In the genomic region with DNA sequence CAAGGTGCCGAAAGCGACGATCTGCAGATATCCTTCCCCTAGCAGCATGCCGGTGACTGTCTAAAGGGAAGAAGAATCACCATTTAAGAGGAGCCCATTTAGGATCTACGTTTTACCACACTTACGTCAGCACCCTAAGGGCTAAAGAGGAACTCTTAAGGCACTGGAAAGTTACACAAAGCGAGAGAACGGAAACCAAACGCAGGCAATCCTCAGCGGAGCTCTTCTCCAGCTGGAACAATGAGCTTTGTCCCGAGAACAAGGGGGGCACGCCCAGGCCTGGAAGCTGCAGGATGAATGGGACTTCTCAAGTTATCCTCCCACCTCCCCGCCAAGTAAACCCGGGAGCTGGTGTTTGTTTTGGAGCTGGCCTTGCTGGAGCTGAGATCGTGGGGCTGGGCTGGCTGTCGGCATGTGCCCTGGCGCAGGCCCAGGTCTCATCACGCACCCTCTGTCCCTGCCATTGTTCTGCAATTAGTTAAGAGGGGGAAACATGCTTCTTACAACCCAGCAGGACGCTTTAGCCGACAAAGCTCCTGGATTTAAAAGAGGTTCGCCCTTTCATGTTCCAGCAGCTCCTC, we compare ENCODE assay signal across 8 cellular contexts. TPM values are rescaled to one million over a fixed set of nuclear protein-coding genes. Genes with fewer than 3 reads are reported as not detected.
DNase-seq lines count a peak whose midpoint lies in the region; ATAC-seq and TF ChIP-seq lines count a peak whose summit lies in the region.

No MANE protein-coding gene starts in this region.

- H3K27me3 ChIP-seq in body of pancreas (no peaks in the 10 kb centered on the region), tibial nerve (no peaks in the 10 kb centered on the region)

- intact Hi-C loops in body of pancreas (cut with DNase I) = no loop called here

- no peaks in the 10 kb centered on the region for H3K36me3 ChIP-seq in body of pancreas (replicated peaks in 1 of 2; ENCODE audit: insufficient read depth in 1 of 2, low read depth in 2 of 2)
- H3K36me3 ChIP-seq in tibial nerve = no peaks in the 10 kb centered on the region

- H3K9me3 ChIP-seq in body of pancreas (no peaks in the 10 kb centered on the region), tibial nerve (no peaks in the 10 kb centered on the region)

- TF ChIP-seq POLR2A in body of pancreas (IDR thresholded peaks at IDR 0.05) (no peak), tibial nerve (IDR thresholded peaks at IDR 0.05) (peak in 1 of 2 donors; percentile 30)

- TF ChIP-seq CTCF in body of pancreas (IDR thresholded peaks at IDR 0.05) = no peak
- no peak for TF ChIP-seq CTCF in tibial nerve (IDR thresholded peaks at IDR 0.05)

- peak; percentile 64 for ATAC-seq in body of pancreas

- H3K27ac ChIP-seq in body of pancreas (peak overlapping the region in 3 of 4 donors; percentile 17 to 39 (median 26)), tibial nerve (peak overlapping the region in 3 of 4 donors; percentile 16 to 74 (median 64))

- no peak overlapping the region for H3K4me3 ChIP-seq in body of pancreas
- H3K4me3 ChIP-seq in tibial nerve = peak overlapping the region in 1 of 4 donors; percentile 19

- DNase-seq in SIG-M5 treated with dmso at 0.1 percent for 504 hours (lab: John Stamatoyannopoulos, UW; ENCODE audit: unreplicated experiment) (peak; percentile 30), SIG-M5 (lab: John Stamatoyannopoulos, UW) (no peak), body of pancreas (peak in 2 of 4 donors; percentile 31 to 38), left kidney (ENCODE audit: low read depth, low spot score) (peak; percentile 84), tibial nerve (ENCODE audit: low spot score in 2 of 2) (peak in 1 of 2 donors; percentile 51), NOMO-1 treated with DMSO at 0.1 percent for 48 hours (lab: John Stamatoyannopoulos, UW; ENCODE audit: unreplicated experiment) (no peak), activated gamma-delta T cell treated with Interleukin-2 at 50 U/mL for 16 hours (no peak)
- no peak for DNase-seq in activated naive CD4-positive, alpha-beta T cell (lab: John Stamatoyannopoulos, UW)

- WGBS in body of pancreas, 2 donors = 33 to 44% methylated on average over 12 to 21 of the region's 21 CpGs
- 12 to 17% methylated on average over 19 to 21 of the region's 21 CpGs for WGBS in tibial nerve, 2 donors

- peak in 1 of 2 donors; percentile 59 for TF ChIP-seq EP300 in tibial nerve (IDR thresholded peaks at IDR 0.05)

- no peaks in the 10 kb centered on the region for H3K4me1 ChIP-seq in body of pancreas
- peaks cover 0 to 50% (median 12%) of the 10 kb centered on the region in 4 donors for H3K4me1 ChIP-seq in tibial nerve

RNA-seq across cellular contexts. Expression of gene PXDN, which starts 36.5 kb away (rescaled TPM):
- 10 to 100 TPM in 1 of 2 donors, 1 to 10 TPM in 1; 7.0 to 41.9 TPM for total RNA-seq in body of pancreas
- 10 to 100 TPM; 40.4 to 72.6 (median 52.4) TPM for total RNA-seq in tibial nerve

Comparison
In these comparisons a context has a peak if more than half of its experiments do, and no peak if none do; other contexts are left out.
1. DNase-seq: peak in SIG-M5 treated with dmso at 0.1 percent for 504 hours (single experiment) and left kidney (single experiment); none in SIG-M5 (single experiment), activated naive CD4-positive, alpha-beta T cell (0 of 4), NOMO-1 treated with DMSO at 0.1 percent for 48 hours (single experiment) and activated gamma-delta T cell treated with Interleukin-2 at 50 U/mL for 16 hours (single experiment).